ENCODE assay signal across 8 cellular contexts in genomic region chr14:105193916-105194782, GRCh38. TPM values are rescaled to one million over a fixed set of nuclear protein-coding genes. Genes with fewer than 3 reads are reported as not detected.
DNase-seq lines count a peak whose midpoint lies in the region; ATAC-seq and TF ChIP-seq lines count a peak whose summit lies in the region.
"Had no signal": no experiment of that assay in that cellular context is flagged by ENCODE, and none has a peak within 500 bp of the region (broad histone marks: within the 10 kb centered on the region; RNA-seq: fewer than 3 reads in every experiment).

No MANE protein-coding gene starts in this region.

- H3K4me1 ChIP-seq in DOHH2 (ENCODE audit: control insufficient read depth, low read length) (peaks cover 30% of the 10 kb centered on the region), trophoblast cell (ENCODE audit: control insufficient read depth in 1 of 2, insufficient read depth in 2 of 2, low read length in 2 of 2) (peaks cover 0 to 10% of the 10 kb centered on the region in 2 experiments)

- DNase-seq in NCI-H2081 (lab: John Stamatoyannopoulos, UW): peak; percentile 80 to 88
- no peak for DNase-seq in neural crest cell (ENCODE audit: low read depth, low spot score)
- no peak for DNase-seq in brain microvascular endothelial cell
- DNase-seq in trophoblast cell: no peak
- no peak for DNase-seq in NCI-H226
- DNase-seq: kidney had no signal

- no peaks in the 10 kb centered on the region for H3F3A ChIP-seq in DOHH2 (ENCODE audit: control insufficient read depth, insufficient read depth)

- no peaks in the 10 kb centered on the region for H3K9me3 Mint-ChIP-seq in activated T-helper 17 cell treated with anti-CD3 and anti-CD28 coated beads, Interleukin-2, amount 50 U/mL, for 72 hours
- H3K9me3 Mint-ChIP-seq in neural crest cell: no peaks in the 10 kb centered on the region

- H3K4me2 ChIP-seq in DOHH2 (ENCODE audit: low read length): peak overlapping the region; percentile 55
- no peak overlapping the region for H3K4me2 ChIP-seq in trophoblast cell (ENCODE audit: low read length)

- no peak overlapping the region for H3K27ac Mint-ChIP-seq in activated T-helper 17 cell treated with anti-CD3 and anti-CD28 coated beads, Interleukin-2, amount 50 U/mL, for 72 hours
- H3K27ac Mint-ChIP-seq in neural crest cell (ENCODE audit: unreplicated experiment): peak overlapping the region; percentile 48

- ATAC-seq in activated T-helper 17 cell treated with anti-CD3 and anti-CD28 coated beads, Interleukin-2, amount 50 U/mL, for 72 hours (replicated peaks): peak; percentile 44

- peaks cover 6% of the 10 kb centered on the region for H3K4me1 Mint-ChIP-seq in activated T-helper 17 cell treated with anti-CD3 and anti-CD28 coated beads, Interleukin-2, amount 50 U/mL, for 72 hours
- H3K4me1 Mint-ChIP-seq in neural crest cell: peaks cover 24% of the 10 kb centered on the region

- H3K23ac ChIP-seq in trophoblast cell (ENCODE audit: low read length): no peak overlapping the region

- no peak overlapping the region for H3K18ac ChIP-seq in trophoblast cell (ENCODE audit: low read length)

- peak overlapping the region; percentile 9 for H3K4me3 Mint-ChIP-seq in activated T-helper 17 cell treated with anti-CD3 and anti-CD28 coated beads, Interleukin-2, amount 50 U/mL, for 72 hours
- H3K4me3 Mint-ChIP-seq in neural crest cell: no peak overlapping the region

- TF ChIP-seq CTCF in DOHH2 (IDR thresholded peaks at IDR 0.05; ENCODE audit: low read depth, low read length, poor library complexity, severe bottlenecking): no peak
- no peak for TF ChIP-seq CTCF in neural crest cell (conservative IDR thresholded peaks at IDR 0.05)
- TF ChIP-seq CTCF in brain microvascular endothelial cell (IDR thresholded peaks at IDR 0.05; ENCODE audit: low read depth, low read length, missing control alignments): no peak

- no peak overlapping the region for H4K8ac ChIP-seq in trophoblast cell (ENCODE audit: low read depth, low read length)

- H3K14ac ChIP-seq in trophoblast cell (ENCODE audit: low read length): no peak overlapping the region

- no peak overlapping the region for H4K91ac ChIP-seq in trophoblast cell (ENCODE audit: low read depth, low read length)

- H3K9me2 ChIP-seq in DOHH2 (replicated peaks; ENCODE audit: control insufficient read depth, low read length): no peaks in the 10 kb centered on the region

- no peak overlapping the region for H2AFZ ChIP-seq in trophoblast cell (ENCODE audit: insufficient read depth, low read length, poor library complexity)

- H3K79me2 ChIP-seq in DOHH2 (ENCODE audit: control insufficient read depth, low read length) (no peaks in the 10 kb centered on the region), trophoblast cell (ENCODE audit: control insufficient read depth, insufficient read depth, low read length, poor library complexity) (no peaks in the 10 kb centered on the region)

- H3K27me3 ChIP-seq in DOHH2 (ENCODE audit: control insufficient read depth, low read length) (peaks cover 38% of the 10 kb centered on the region), brain microvascular endothelial cell (replicated peaks) (no peaks in the 10 kb centered on the region), trophoblast cell (ENCODE audit: insufficient read depth, low read length) (peaks cover 17% of the 10 kb centered on the region)

- H2BK5ac ChIP-seq in trophoblast cell (ENCODE audit: low read depth, low read length, poor library complexity): no peak overlapping the region

- H2BK120ac ChIP-seq in trophoblast cell (ENCODE audit: insufficient read depth, low read length, poor library complexity): no peak overlapping the region

- H3K27me3 Mint-ChIP-seq in activated T-helper 17 cell treated with anti-CD3 and anti-CD28 coated beads, Interleukin-2, amount 50 U/mL, for 72 hours: peaks cover 16% of the 10 kb centered on the region
- peaks cover 25% of the 10 kb centered on the region for H3K27me3 Mint-ChIP-seq in neural crest cell (ENCODE audit: low read depth)

- H2AK5ac ChIP-seq in trophoblast cell (ENCODE audit: low read length): no peak overlapping the region

- H3K4me3 ChIP-seq in DOHH2 (ENCODE audit: low read length): peak overlapping the region; percentile 17; the same call in 1 of the 2 replicates
- no peak overlapping the region for H3K4me3 ChIP-seq in brain microvascular endothelial cell (ENCODE audit: low read depth, low read length)
- H3K4me3 ChIP-seq in trophoblast cell (ENCODE audit: low read depth, low read length): no peak overlapping the region

- H3K36me3 ChIP-seq in DOHH2 (ENCODE audit: control insufficient read depth, low read length): no peaks in the 10 kb centered on the region
- no peaks in the 10 kb centered on the region for H3K36me3 ChIP-seq in brain microvascular endothelial cell (replicated peaks)
- no peaks in the 10 kb centered on the region for H3K36me3 ChIP-seq in trophoblast cell (ENCODE audit: control insufficient read depth in 1 of 2, insufficient read depth in 2 of 2, low read length in 2 of 2)

- H3K27ac ChIP-seq in DOHH2 (ENCODE audit: low read depth, low read length) (no peak overlapping the region), brain microvascular endothelial cell (no peak overlapping the region), trophoblast cell (ENCODE audit: low read depth, low read length) (no peak overlapping the region)

- no peak overlapping the region for H3K9ac ChIP-seq in trophoblast cell (ENCODE audit: low read length)

- no peaks in the 10 kb centered on the region for H3K79me1 ChIP-seq in trophoblast cell (ENCODE audit: low read length)

- no CpG with 5 or more reads among the region's 17 CpGs for WGBS in trophoblast cell (ENCODE audit: extremely low coverage, insufficient coverage, insufficient read length)

- H3K4ac ChIP-seq in trophoblast cell (ENCODE audit: low read depth, low read length): no peak overlapping the region

- no peaks in the 10 kb centered on the region for H3K36me3 Mint-ChIP-seq in activated T-helper 17 cell treated with anti-CD3 and anti-CD28 coated beads, Interleukin-2, amount 50 U/mL, for 72 hours (ENCODE audit: low read depth)
- no peaks in the 10 kb centered on the region for H3K36me3 Mint-ChIP-seq in neural crest cell (ENCODE audit: low read depth)

- H3K9me3 ChIP-seq in DOHH2 (ENCODE audit: control insufficient read depth, insufficient read depth, low read length) (no peaks in the 10 kb centered on the region), trophoblast cell (ENCODE audit: insufficient read depth, low read depth, low read length) (peaks cover 4% of the 10 kb centered on the region)

- H4K12ac ChIP-seq in trophoblast cell (ENCODE audit: low read depth, low read length): no peak overlapping the region

- no peaks in the 10 kb centered on the region for H4K20me1 ChIP-seq in DOHH2 (ENCODE audit: control insufficient read depth, insufficient read depth, low read depth, low read length)

- in situ Hi-C loops in brain microvascular endothelial cell (cut with HindIII; ENCODE audit: low pct_ligation_motif_present, low sequenced_read_pairs): no loop called here

- H2BK12ac ChIP-seq in trophoblast cell (ENCODE audit: low read length): no peak overlapping the region

RNA-seq across cellular contexts. Expression of gene NUDT14, which starts 13.0 kb away (rescaled TPM):
- total RNA-seq in activated T-helper 17 cell treated with anti-CD3 and anti-CD28 coated beads, Interleukin-2, amount 50 U/mL, for 72 hours: 10 to 100 TPM; 17.9 to 18.3 TPM
- 25.6 and 27.1 TPM in 2 replicates for total RNA-seq in neural crest cell
- 8.6 and 9.6 TPM in 2 replicates for polyA plus RNA-seq in trophoblast cell (2013)

RNA-seq across cellular contexts. Expression of gene JAG2, which starts 25.6 kb away (rescaled TPM):
- total RNA-seq in activated T-helper 17 cell treated with anti-CD3 and anti-CD28 coated beads, Interleukin-2, amount 50 U/mL, for 72 hours: 1 to 10 TPM; 2.5 TPM
- 2.7 and 4.2 TPM in 2 replicates for total RNA-seq in neural crest cell
- 1.6 and 2.0 TPM in 2 replicates for polyA plus RNA-seq in trophoblast cell (2013)

RNA-seq across cellular contexts. Expression of gene BTBD6, which starts 54.2 kb away (rescaled TPM):
- 10 to 100 TPM; 19.5 to 41.3 TPM for total RNA-seq in activated T-helper 17 cell treated with anti-CD3 and anti-CD28 coated beads, Interleukin-2, amount 50 U/mL, for 72 hours
- 33.6 and 36.6 TPM in 2 replicates for total RNA-seq in neural crest cell
- polyA plus RNA-seq in trophoblast cell (2013): 18.3 and 18.8 TPM in 2 replicates

Comparison
In these comparisons a context has a peak if more than half of its experiments do, and no peak if none do; other contexts are left out.
1. DNase-seq: peak in NCI-H2081 (2 of 2); none in neural crest cell (single experiment), brain microvascular endothelial cell (single experiment), trophoblast cell (0 of 2) and NCI-H226 (single experiment).